In genomic region chr19:797528-798414, GRCh38 we compare ENCODE assay signal across 8 cellular contexts. TPM values are rescaled to one million over a fixed set of nuclear protein-coding genes. Genes with fewer than 3 reads are reported as not detected.
DNase-seq lines count a peak whose midpoint lies in the region; ATAC-seq and TF ChIP-seq lines count a peak whose summit lies in the region.

No MANE protein-coding gene starts in this region.

- peak overlapping the region; percentile 67 for H2AK9ac ChIP-seq in IMR-90 (replicated peaks; ENCODE audit: low read depth, low read length, poor library complexity)

- 0 out of 2 replicates have a peak overlapping the region, but pooled peaks have one; percentile 10 for H4K5ac ChIP-seq in IMR-90 (ENCODE audit: low read depth, low read length)

- peak overlapping the region; percentile 90 for H3K56ac ChIP-seq in IMR-90 (ENCODE audit: extremely low read depth, insufficient read depth, low read length)

- H2BK15ac ChIP-seq in IMR-90 (ENCODE audit: low read depth, low read length), result no peak overlapping the region

- H3K9me1 ChIP-seq in IMR-90 (ENCODE audit: insufficient read depth, low read length), result peaks cover 11% of the 10 kb centered on the region; the same call in 1 of the 2 replicates

- CTCF ChIA-PET in IMR-90 (lab: Yijun Ruan, JAX), result no interaction called here
- CTCF ChIA-PET in naive thymus-derived CD4-positive, alpha-beta T cell (lab: Charles Lee), result no interaction called here

- H3K14ac ChIP-seq in IMR-90 (replicated peaks; ENCODE audit: low read depth, low read length), result peak overlapping the region; percentile 84; the same call in 1 of the 2 replicates

- peak overlapping the region; percentile 94 for H3K4me3 ChIP-seq in IMR-90 (ENCODE audit: insufficient read depth, low read depth, low read length)
- peak overlapping the region; percentile 78 for H3K4me3 ChIP-seq in naive thymus-derived CD4-positive, alpha-beta T cell (ENCODE audit: low read length)

- H2BK5ac ChIP-seq in IMR-90 (ENCODE audit: low read depth, low read length, poor library complexity, severe bottlenecking), result peak overlapping the region; percentile 68

- H3K27me3 ChIP-seq in IMR-90 (ENCODE audit: control insufficient read depth, insufficient read depth, low read length), result no peaks in the 10 kb centered on the region
- no peaks in the 10 kb centered on the region for H3K27me3 ChIP-seq in naive thymus-derived CD4-positive, alpha-beta T cell (ENCODE audit: control insufficient read depth in 2 of 2, insufficient read depth in 2 of 2, low read length in 2 of 2)

- peaks cover 0 to 8% of the 10 kb centered on the region in 2 experiments; a peak in 1 of 4 replicates for H3K79me1 ChIP-seq in IMR-90 (ENCODE audit: low read depth in 1 of 2, low read length in 2 of 2)

- POLR2A ChIA-PET in IMR-90 (lab: Charles Lee; ENCODE audit: unreplicated experiment), result no interaction called here
- POLR2A ChIA-PET in naive thymus-derived CD4-positive, alpha-beta T cell (lab: Charles Lee), result interaction anchor here (1.0 to 1.5 kb wide), 6 partner anchors 22 to 469 kb away, joined by 3 to 4 read pairs (median 3); no protein-coding TSS in a partner anchor

- WGBS in IMR-90 (ENCODE audit: extremely low coverage in 2 of 2, insufficient read length in 1 of 2), 2 experiments, result 0% methylated on average over 65 of the region's 129 CpGs; no CpG with 5 or more reads in 1 of the 2 experiments

- peak overlapping the region; percentile 86 to 96 (median 92) for H3K4me3 Mint-ChIP-seq in naive thymus-derived CD4-positive, alpha-beta T cell
- H3K4me3 Mint-ChIP-seq in stimulated activated effector memory CD8-positive, alpha-beta T cell treated with anti-CD3 and anti-CD28 coated beads, Interleukin-12 subunit alpha, Interleukin-12 subunit beta, amount 100 ng/mL, for 72 hours, result peak overlapping the region; percentile 92

- dilution Hi-C loops in IMR-90 (cut with HindIII; ENCODE audit: low sequenced_read_pairs, unreplicated experiment), result no loop called here

- no peak overlapping the region for H2BK20ac ChIP-seq in IMR-90 (ENCODE audit: low read depth, low read length)

- peaks cover 49% of the 10 kb centered on the region for H4K20me1 ChIP-seq in IMR-90 (ENCODE audit: insufficient read depth, low read length)

- peak overlapping the region in 1 of 2 experiments; percentile 14; a peak in 1 of 4 replicates for H4K8ac ChIP-seq in IMR-90 (ENCODE audit: low read depth in 2 of 2, low read length in 2 of 2)

- H3K27ac ChIP-seq in IMR-90 (ENCODE audit: insufficient read depth, low read length), result peak overlapping the region; percentile 85
- peak overlapping the region; percentile 78 for H3K27ac ChIP-seq in naive thymus-derived CD4-positive, alpha-beta T cell (ENCODE audit: low read depth, low read length)

- TF ChIP-seq CTCF in IMR-90 (conservative IDR thresholded peaks at IDR 0.05; ENCODE audit: low read depth, low read length), result no peak

- peak overlapping the region; percentile 86 for H2AK5ac ChIP-seq in IMR-90 (ENCODE audit: low read depth, low read length)

- H3K27me3 Mint-ChIP-seq in naive thymus-derived CD4-positive, alpha-beta T cell, result peaks cover 0 to 2% (median 0%) of the 10 kb centered on the region in 5 donors

- peak overlapping the region; percentile 85 to 97 (median 92) for H3K27ac Mint-ChIP-seq in naive thymus-derived CD4-positive, alpha-beta T cell
- peak overlapping the region; percentile 94 for H3K27ac Mint-ChIP-seq in stimulated activated effector memory CD8-positive, alpha-beta T cell treated with anti-CD3 and anti-CD28 coated beads, Interleukin-12 subunit alpha, Interleukin-12 subunit beta, amount 100 ng/mL, for 72 hours

- no TSS peak for BruUV-seq in IMR-90 (replicated peaks; lab: Mats Ljungman, UMichigan)

- peaks cover 0 to 4% (median 0%) of the 10 kb centered on the region in 11 donors for H3K9me3 Mint-ChIP-seq in naive thymus-derived CD4-positive, alpha-beta T cell
- no peaks in the 10 kb centered on the region for H3K9me3 Mint-ChIP-seq in stimulated activated effector memory CD8-positive, alpha-beta T cell treated with anti-CD3 and anti-CD28 coated beads, Interleukin-12 subunit alpha, Interleukin-12 subunit beta, amount 100 ng/mL, for 72 hours

- H2BK120ac ChIP-seq in IMR-90 (ENCODE audit: low read depth, low read length), result no peak overlapping the region

- peak overlapping the region; percentile 2 for H2AFZ ChIP-seq in IMR-90 (replicated peaks; ENCODE audit: low read length, poor library complexity)

- in situ Hi-C loops in IMR-90 (cut with MboI; ENCODE audit: low sequenced_read_pairs), result no loop called here

- H3K23ac ChIP-seq in IMR-90 (ENCODE audit: low read depth, low read length), result 0 out of 2 replicates have a peak overlapping the region, but pooled peaks have one; percentile 48

- no peak overlapping the region for H3K18ac ChIP-seq in IMR-90 (ENCODE audit: low read depth, low read length)

- H3K4me1 ChIP-seq in IMR-90 (ENCODE audit: control insufficient read depth, insufficient read depth, low read length), result peaks cover 30% of the 10 kb centered on the region
- peaks cover 37 to 39% of the 10 kb centered on the region in 2 donors for H3K4me1 ChIP-seq in naive thymus-derived CD4-positive, alpha-beta T cell (ENCODE audit: control insufficient read depth in 2 of 2, insufficient read depth in 2 of 2, low read length in 2 of 2)

- peak overlapping the region; percentile 96 for H3K4me2 ChIP-seq in IMR-90 (ENCODE audit: low read depth, low read length)

- H4K91ac ChIP-seq in IMR-90 (ENCODE audit: insufficient read depth, low read depth, low read length), result peak overlapping the region; percentile 9

- H3K4me1 Mint-ChIP-seq in naive thymus-derived CD4-positive, alpha-beta T cell, result peaks cover 33 to 44% (median 39%) of the 10 kb centered on the region in 7 donors
- peaks cover 45% of the 10 kb centered on the region for H3K4me1 Mint-ChIP-seq in stimulated activated effector memory CD8-positive, alpha-beta T cell treated with anti-CD3 and anti-CD28 coated beads, Interleukin-12 subunit alpha, Interleukin-12 subunit beta, amount 100 ng/mL, for 72 hours

- no peak for TF ChIP-seq RAD21 in IMR-90 (IDR thresholded peaks at IDR 0.05; ENCODE audit: low read length)

- peak; percentile 99 for DNase-seq in D341Med (ENCODE audit: low spot score)
- DNase-seq in IMR-90, result peak; percentile 85
- DNase-seq in activated T-helper 1 cell treated with Interleukin-2 at 50 U/mL for 16 hours (ENCODE audit: low read depth), result peak; percentile 85
- peak; percentile 92 for DNase-seq in fibroblast of gingiva (ENCODE audit: low read depth)
- DNase-seq in naive thymus-derived CD4-positive, alpha-beta T cell, result peak; percentile 78 to 96 (median 89)
- DNase-seq in stimulated activated effector memory CD8-positive, alpha-beta T cell treated with anti-CD3 and anti-CD28 coated beads, Interleukin-12 subunit alpha, Interleukin-12 subunit beta, amount 100 ng/mL, for 72 hours (ENCODE audit: low spot score in 2 of 2), result peak; percentile 85 to 94

- intact Hi-C loops in IMR-90 (cut with micrococcal nuclease), result loop anchor here (2.0 kb wide), 2 partner anchors 15 to 27 kb away; no protein-coding TSS in a partner anchor
- intact Hi-C loops in naive thymus-derived CD4-positive, alpha-beta T cell (cut with micrococcal nuclease), result loop anchor here (1.0 to 10.0 kb wide), 20 partner anchors 27 to 855 kb away; partner anchors contain the start of genes BSG (in 2 of the 2), DAZAP1 (in 2 of the 2), POLRMT (in 2 of the 2) and RNF126 (in 2 of the 2)

- peak overlapping the region; percentile 98 for H3K9ac ChIP-seq in IMR-90 (ENCODE audit: low read depth, low read length)

- H3K36me3 Mint-ChIP-seq in naive thymus-derived CD4-positive, alpha-beta T cell, result peaks cover 0 to 18% (median 0%) of the 10 kb centered on the region in 5 donors
- peaks cover 61% of the 10 kb centered on the region for H3K36me3 Mint-ChIP-seq in stimulated activated effector memory CD8-positive, alpha-beta T cell treated with anti-CD3 and anti-CD28 coated beads, Interleukin-12 subunit alpha, Interleukin-12 subunit beta, amount 100 ng/mL, for 72 hours

- TF ChIP-seq POLR2A in IMR-90 (IDR thresholded peaks at IDR 0.05; ENCODE audit: low read depth, low read length), result no peak; the same call in 1 of the 2 replicates

- peaks cover 27% of the 10 kb centered on the region for H3K36me3 ChIP-seq in IMR-90 (ENCODE audit: control insufficient read depth, insufficient read depth, low read length)
- peaks cover 0 to 18% (median 0%) of the 10 kb centered on the region in 3 experiments for H3K36me3 ChIP-seq in naive thymus-derived CD4-positive, alpha-beta T cell (ENCODE audit: control insufficient read depth in 2 of 3, insufficient read depth in 3 of 3, low read length in 3 of 3)

- ATAC-seq in GM21526 (IDR thresholded peaks at IDR 0.05; ENCODE audit: low FRiP score, unreplicated experiment) (peak; percentile 38), IMR-90 (ENCODE audit: low read depth) (peak; percentile 46)
- ATAC-seq in naive thymus-derived CD4-positive, alpha-beta T cell, result peak; percentile 46
- peak; percentile 50 for ATAC-seq in stimulated activated effector memory CD8-positive, alpha-beta T cell treated with anti-CD3 and anti-CD28 coated beads, Interleukin-12 subunit alpha, Interleukin-12 subunit beta, amount 100 ng/mL, for 72 hours

- no peaks in the 10 kb centered on the region for H3K9me3 ChIP-seq in IMR-90 (ENCODE audit: control insufficient read depth, insufficient read depth, low read length)
- H3K9me3 ChIP-seq in naive thymus-derived CD4-positive, alpha-beta T cell (ENCODE audit: control insufficient read depth in 2 of 3, low read length in 3 of 3), result no peaks in the 10 kb centered on the region

- peak overlapping the region; percentile 81 for H3K4ac ChIP-seq in IMR-90 (ENCODE audit: low read depth, low read length)

RNA-seq across cellular contexts. Expression of gene PTBP1, which starts 0.5 kb away (rescaled TPM):
- total RNA-seq in IMR-90 (2012; rRNA removed), result 95.5 and 146 TPM in 2 replicates
- polyA plus RNA-seq in IMR-90 (2012; rRNA removed), result 269 and 483 TPM in 2 replicates
- 96.3 and 257 TPM in 2 replicates for polyA plus RNA-seq in IMR-90 (2012; cell fraction: cytosol; rRNA removed)
- 324 and 629 TPM in 2 replicates for polyA plus RNA-seq in IMR-90 (2012; cell fraction: nucleus; rRNA removed; ENCODE audit: low replicate concordance)
- polyA plus RNA-seq in PFSK-1 (2012; ENCODE audit: insufficient read length, low read depth), result 700 TPM
- 100 to 1,000 TPM; 313 to 524 (median 326) TPM for total RNA-seq in naive thymus-derived CD4-positive, alpha-beta T cell
- 100 to 1,000 TPM; 113 to 227 TPM for polyA plus RNA-seq in naive thymus-derived CD4-positive, alpha-beta T cell

RNA-seq across cellular contexts. Expression of gene PLPPR3, which starts 24.0 kb away (rescaled TPM):
- 0.36 and 0.56 TPM in 2 replicates for total RNA-seq in IMR-90 (2012; rRNA removed)
- 1.2 and 2.0 TPM in 2 replicates for polyA plus RNA-seq in IMR-90 (2012; rRNA removed)
- polyA plus RNA-seq in IMR-90 (2012; cell fraction: cytosol; rRNA removed), result 1.0 and 4.3 TPM in 2 replicates
- 1.4 and 3.6 TPM in 2 replicates for polyA plus RNA-seq in IMR-90 (2012; cell fraction: nucleus; rRNA removed; ENCODE audit: low replicate concordance)
- polyA plus RNA-seq in PFSK-1 (2012; ENCODE audit: insufficient read length, low read depth), result 24.3 TPM
- total RNA-seq in naive thymus-derived CD4-positive, alpha-beta T cell, result not detected
- polyA plus RNA-seq in naive thymus-derived CD4-positive, alpha-beta T cell, result not detected

RNA-seq across cellular contexts. Expression of gene AZU1, which starts 29.9 kb away (rescaled TPM):
- not detected in 2 replicates for total RNA-seq in IMR-90 (2012; rRNA removed)
- polyA plus RNA-seq in IMR-90 (2012; rRNA removed), result 0.12 TPM in 1 of 2 replicates, not detected in the other
- 0.04 TPM in 1 of 2 replicates, not detected in the other for polyA plus RNA-seq in IMR-90 (2012; cell fraction: cytosol; rRNA removed)
- 2.3 and 4.0 TPM in 2 replicates for polyA plus RNA-seq in IMR-90 (2012; cell fraction: nucleus; rRNA removed; ENCODE audit: low replicate concordance)
- polyA plus RNA-seq in PFSK-1 (2012; ENCODE audit: insufficient read length, low read depth), result 0.93 TPM
- 1 to 10 TPM in 1 of 5 experiments, under 1 TPM in 1, not detected in 3; 0.64 to 4.1 TPM for total RNA-seq in naive thymus-derived CD4-positive, alpha-beta T cell
- not detected for polyA plus RNA-seq in naive thymus-derived CD4-positive, alpha-beta T cell

RNA-seq across cellular contexts. Expression of gene PRTN3, which starts 43.0 kb away (rescaled TPM):
- not detected in 2 replicates for total RNA-seq in IMR-90 (2012; rRNA removed)
- polyA plus RNA-seq in IMR-90 (2012; rRNA removed), result not detected in 2 replicates
- not detected in 2 replicates for polyA plus RNA-seq in IMR-90 (2012; cell fraction: cytosol; rRNA removed)
- polyA plus RNA-seq in IMR-90 (2012; cell fraction: nucleus; rRNA removed; ENCODE audit: low replicate concordance), result not detected in 2 replicates
- 1.4 TPM for polyA plus RNA-seq in PFSK-1 (2012; ENCODE audit: insufficient read length, low read depth)
- total RNA-seq in naive thymus-derived CD4-positive, alpha-beta T cell, result 1 to 10 TPM in 1 of 5 experiments, not detected in 4; 2.7 TPM
- polyA plus RNA-seq in naive thymus-derived CD4-positive, alpha-beta T cell, result not detected

RNA-seq across cellular contexts. Expression of gene MISP, which starts 46.9 kb away (rescaled TPM):
- total RNA-seq in IMR-90 (2012; rRNA removed), result not detected in 2 replicates
- 0.03 TPM in 1 of 2 replicates, not detected in the other for polyA plus RNA-seq in IMR-90 (2012; rRNA removed)
- polyA plus RNA-seq in IMR-90 (2012; cell fraction: cytosol; rRNA removed), result 0.02 TPM in 1 of 2 replicates, not detected in the other
- 0.11 and 0.13 TPM in 2 replicates for polyA plus RNA-seq in IMR-90 (2012; cell fraction: nucleus; rRNA removed; ENCODE audit: low replicate concordance)
- 0.10 TPM for polyA plus RNA-seq in PFSK-1 (2012; ENCODE audit: insufficient read length, low read depth)
- total RNA-seq in naive thymus-derived CD4-positive, alpha-beta T cell, result not detected
- polyA plus RNA-seq in naive thymus-derived CD4-positive, alpha-beta T cell, result not detected

Comparison
In these comparisons a context has a peak if more than half of its experiments do, and no peak if none do; other contexts are left out.
1. Peak in every context shown above with its lines: DNase-seq, ATAC-seq, H3K4me3 ChIP-seq and H3K27ac ChIP-seq.